Comparison of ENCODE assay signal across 8 cellular contexts in the genomic region with DNA sequence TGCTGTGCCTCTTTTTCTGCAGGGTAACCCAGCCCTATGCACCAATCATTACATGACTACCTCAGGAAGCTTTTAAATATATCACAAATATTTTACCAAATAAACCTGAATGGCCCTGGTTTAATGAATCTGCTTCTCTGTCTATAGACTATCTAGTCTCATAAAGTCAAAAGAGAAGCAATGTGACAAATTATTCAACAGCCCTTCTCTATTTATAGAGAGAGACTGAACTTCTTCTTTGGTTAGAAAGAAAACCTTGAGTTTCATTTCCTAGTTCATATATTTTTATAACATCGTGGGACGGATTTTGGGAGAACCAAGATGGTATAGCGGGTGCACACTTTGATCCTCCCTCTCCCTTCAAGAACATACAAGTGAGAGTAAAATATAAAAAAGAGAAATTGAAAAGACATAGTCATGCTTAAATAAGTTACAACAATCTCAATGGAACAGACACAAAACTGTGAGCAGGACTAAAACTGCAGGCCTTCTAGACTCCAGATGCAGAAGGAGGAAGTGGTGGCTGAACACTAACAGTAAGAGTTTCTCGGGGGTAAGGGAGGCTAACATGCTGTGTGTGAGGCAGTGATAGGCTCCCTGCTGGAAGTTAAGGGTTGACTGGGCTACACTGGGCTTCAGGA. TPM values are rescaled to one million over a fixed set of nuclear protein-coding genes. Genes with fewer than 3 reads are reported as not detected.
DNase-seq lines count a peak whose midpoint lies in the region; ATAC-seq and TF ChIP-seq lines count a peak whose summit lies in the region.
"Not testable (repeated sequence)": the region's sequence is repeated elsewhere in the genome, so short reads cannot be mapped to it uniquely, and the experiment has no call there.

No MANE protein-coding gene starts in this region.

- peak; percentile 22 for TF ChIP-seq POLR2A in NB4 (IDR thresholded peaks at IDR 0.05; ENCODE audit: extremely low read depth, insufficient read length)

- intact Hi-C loops in Right ventricle myocardium superior (cut with DNase I); sciatic nerve (cut with DNase I): not testable (repeated sequence)

- peak overlapping the region; percentile 60; the same call in 1 of the 2 replicates for H3K4me3 ChIP-seq in GM08714 (ENCODE audit: low read length)
- H3K4me3 ChIP-seq in H7 (ENCODE audit: insufficient read depth, low read depth, low read length), result not testable (repeated sequence)
- H3K4me3 ChIP-seq in NB4 (ENCODE audit: low read depth, low read length), result peak overlapping the region; percentile 6

- not testable (repeated sequence) for TF ChIP-seq CTCF in NB4 (IDR thresholded peaks at IDR 0.05; ENCODE audit: low read depth, low read length)

- ATAC-seq in GM19324 (IDR thresholded peaks at IDR 0.05; ENCODE audit: low FRiP score, unreplicated experiment), result peak; percentile 84
- ATAC-seq in HG03196 (IDR thresholded peaks at IDR 0.05; ENCODE audit: unreplicated experiment), result peak; percentile 96
- ATAC-seq in activated CD4-positive, CD25-positive, alpha-beta regulatory T cell treated with anti-CD3 and anti-CD28 coated beads, Interleukin-2, amount 50 U/mL, for 24 hours, result peak; percentile 48 to 71
- peak; percentile 49 for ATAC-seq in Right ventricle myocardium superior (ENCODE audit: poor library complexity)
- ATAC-seq in sciatic nerve, result peak; percentile 76

- H3K27me3 ChIP-seq in H7 (ENCODE audit: control insufficient read depth, insufficient read depth, low read length), result not testable (repeated sequence)

- H3K36me3 ChIP-seq in H7 (replicated peaks; ENCODE audit: control insufficient read depth, insufficient read depth, low read length), result not testable (repeated sequence)

- DNase-seq in H7, result peak; percentile 13
- peak; percentile 93 for DNase-seq in NB4 (ENCODE audit: low read depth)
- DNase-seq in Right ventricle myocardium superior; sciatic nerve (ENCODE audit: low spot score): not testable (repeated sequence)

RNA-seq across cellular contexts. Expression of gene LRRC37A, which starts 3.9 kb away (rescaled TPM):
- total RNA-seq in H7 (2014; rRNA removed; shearing (Covaris generic)), result 0.83 and 3.3 TPM in 2 replicates
- total RNA-seq in Right ventricle myocardium superior (1.3 TPM), sciatic nerve (4.3 TPM)
